ENCODE assay signal across 12 cellular contexts in the genomic region with DNA sequence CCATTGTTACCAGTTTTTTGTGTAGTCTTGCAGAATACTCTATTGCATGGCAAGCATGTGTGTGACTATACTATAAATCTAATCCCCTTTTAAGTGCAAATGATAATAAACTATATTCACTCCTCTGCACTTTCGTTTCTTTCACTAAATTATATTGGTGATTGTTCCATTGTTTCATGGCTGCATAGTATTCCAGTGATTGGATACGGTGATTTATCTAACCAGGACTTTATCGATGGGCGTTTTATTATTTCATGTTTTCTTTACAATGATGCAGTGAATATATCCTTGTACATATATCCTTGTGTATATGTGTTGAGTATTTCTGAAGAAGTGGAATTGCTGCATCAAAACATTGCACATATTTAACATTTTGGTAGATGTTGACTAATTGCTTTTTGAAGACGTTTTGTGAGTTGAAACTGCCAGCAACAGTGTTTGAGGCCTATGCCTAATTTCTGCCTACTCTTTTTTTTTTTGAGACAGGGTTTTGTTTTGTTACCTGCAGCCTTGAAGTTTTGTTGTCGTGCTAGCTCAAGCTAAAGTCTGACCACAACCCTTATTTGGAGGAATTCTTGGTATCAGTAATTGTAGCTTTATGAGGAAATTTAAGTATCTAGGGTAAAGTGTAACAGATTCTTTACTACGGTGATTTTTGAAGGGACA. TPM values are rescaled to one million over a fixed set of nuclear protein-coding genes. Genes with fewer than 3 reads are reported as not detected.
DNase-seq lines count a peak whose midpoint lies in the region; ATAC-seq, FAIRE-seq and TF ChIP-seq lines count a peak whose summit lies in the region.
"Had no signal": no experiment of that assay in that cellular context is flagged by ENCODE, and none has a peak within 500 bp of the region (broad histone marks: within the 10 kb centered on the region; RNA-seq: fewer than 3 reads in every experiment).

No MANE protein-coding gene starts in this region.

- no peaks in the 10 kb centered on the region for H3K36me3 ChIP-seq in Loucy (ENCODE audit: insufficient read depth, low read length)
- H3K36me3 ChIP-seq in GM12878 (ENCODE audit: control insufficient read depth in 2 of 2, insufficient read depth in 2 of 2, low read length in 1 of 2) = no peaks in the 10 kb centered on the region
- no peaks in the 10 kb centered on the region for H3K36me3 ChIP-seq in neural progenitor cell
- no peaks in the 10 kb centered on the region for H3K36me3 ChIP-seq in thyroid gland

- 80% methylated on average over 7 of the region's 7 CpGs for WGBS in GM12878 (ENCODE audit: insufficient coverage, insufficient replicate concordance, low lambda C conversion rate, missing lambda C conversion rate)
- 82 to 85% methylated on average over 7 of the region's 7 CpGs for WGBS in thyroid gland, 2 donors

- no peak overlapping the region for H3K27ac Mint-ChIP-seq in neural progenitor cell

- TF ChIP-seq CTCF in Loucy (conservative IDR thresholded peaks at IDR 0.05; ENCODE audit: low read length) (no peak), GM12878 (IDR thresholded peaks at IDR 0.05 in 2 of 3, conservative IDR thresholded peaks at IDR 0.05 in 1 of 3; ENCODE audit: control insufficient read depth in 2 of 3, extremely low read depth in 1 of 3, insufficient read depth in 1 of 3, low read depth in 3 of 3, low read length in 3 of 3) (no peak), neural progenitor cell (IDR thresholded peaks at IDR 0.05) (no peak), thyroid gland (IDR thresholded peaks at IDR 0.05) (no peak)

- H2AFZ ChIP-seq in Loucy (ENCODE audit: low read length) (no peak overlapping the region), GM12878 (ENCODE audit: control insufficient read depth, low read depth, low read length) (no peak overlapping the region), neural progenitor cell (replicated peaks) (no peak overlapping the region)

- no peak for TF ChIP-seq EP300 in GM12878 (IDR thresholded peaks at IDR 0.05; ENCODE audit: borderline replicate concordance in 1 of 2, control insufficient read depth in 1 of 2, low read depth in 2 of 2, low read length in 2 of 2)

- peaks cover 58% of the 10 kb centered on the region for H3K4me1 Mint-ChIP-seq in neural progenitor cell

- peaks cover 3% of the 10 kb centered on the region; the same call in 1 of the 2 replicates for H3F3A ChIP-seq in Loucy (ENCODE audit: low read depth)
- peaks cover 22% of the 10 kb centered on the region for H3F3A ChIP-seq in neural progenitor cell (ENCODE audit: low read depth)

- H3K4me2 ChIP-seq in Loucy (ENCODE audit: low read depth, low read length, poor library complexity, severe bottlenecking) (peak overlapping the region; percentile 90), GM12878 (ENCODE audit: control insufficient read depth, insufficient read depth) (peak overlapping the region; percentile 90), neural progenitor cell (peak overlapping the region; percentile 92)

- H3K9ac ChIP-seq in Loucy (ENCODE audit: low read depth, low read length, poor library complexity, severe bottlenecking) (peak overlapping the region; percentile 93), GM12878 (ENCODE audit: control insufficient read depth, insufficient read depth, low read length) (0 out of 2 replicates have a peak overlapping the region, but pooled peaks have one; percentile 9), neural progenitor cell (no peak overlapping the region)

- no TSS peak for BruUV-seq in GM12878 (replicated peaks; lab: Mats Ljungman, UMichigan)

- intact Hi-C loops in GM12878 (cut with micrococcal nuclease; ENCODE audit: unreplicated experiment) = loop anchor here (2.0 to 10.0 kb wide), 4 partner anchors 58 to 638 kb away; a partner anchor contains a TSS
- intact Hi-C loops in thyroid gland (cut with DNase I) = no loop called here

- peaks cover 70% of the 10 kb centered on the region for H4K20me1 ChIP-seq in Loucy (ENCODE audit: insufficient read depth, low read length, poor library complexity, severe bottlenecking)
- H4K20me1 ChIP-seq in GM12878 (ENCODE audit: control insufficient read depth, insufficient read depth) = no peaks in the 10 kb centered on the region
- H4K20me1 ChIP-seq in neural progenitor cell (ENCODE audit: low read depth) = peaks cover 69% of the 10 kb centered on the region

- RAD21 ChIA-PET in GM12878 (lab: Charles Lee; ENCODE audit: unreplicated experiment) = interaction anchor here (0.9 to 1.6 kb wide), 5 partner anchors 36 to 143 kb away, joined by 3 to 6 read pairs (median 4); a partner anchor contains a TSS

- no peak overlapping the region; the same call in 1 of the 2 replicates for H3K27ac ChIP-seq in GM12878 (ENCODE audit: control insufficient read depth, insufficient read depth)
- H3K27ac ChIP-seq in neural progenitor cell = no peak overlapping the region
- H3K27ac ChIP-seq in thyroid gland = no peak overlapping the region

- H3K4me1 ChIP-seq in Loucy (ENCODE audit: insufficient read depth, low read length, poor library complexity, severe bottlenecking) (peaks cover 63% of the 10 kb centered on the region), GM12878 (ENCODE audit: control insufficient read depth, insufficient read depth, low read length) (0 out of 2 replicates have a peak, but pooled peaks cover under 1% of the 10 kb centered on the region), neural progenitor cell (peaks cover 57% of the 10 kb centered on the region), thyroid gland (peaks cover 20 to 49% of the 10 kb centered on the region in 2 donors)

- H3K4me3 ChIP-seq in Loucy (ENCODE audit: low read length, poor library complexity, severe bottlenecking) (peak overlapping the region; percentile 84), GM12878 (peak overlapping the region; percentile 96), neural progenitor cell (peak overlapping the region; percentile 81), thyroid gland (replicated peaks in 1 of 3) (no peak overlapping the region)

- SMC1A ChIA-PET in GM12878 (lab: Charles Lee; ENCODE audit: uncharacterized antibody, unreplicated experiment) = interaction anchor here (0.7 to 2.0 kb wide), 14 partner anchors 9 to 133 kb away, joined by 3 to 9 read pairs (median 4); a partner anchor contains a TSS

- no peak for FAIRE-seq in GM12878 (lab: Jason Lieb, UNC)

- DNase-seq in NCI-H526 treated with DMSO at 0.1 percent for 48 hours (lab: John Stamatoyannopoulos, UW) (peak; percentile 2), NCI-H526 (lab: John Stamatoyannopoulos, UW) (no peak), GM12878 (ENCODE audit: low read depth, low spot score) (no peak), neural progenitor cell (ENCODE audit: low spot score) (no peak), NCI-H748 (lab: John Stamatoyannopoulos, UW; ENCODE audit: unreplicated experiment) (no peak), HPDE6-E6E7 (ENCODE audit: extremely low spot score) (no peak), thyroid gland (no peak)
- DNase-seq: 8988T; activated CD8-positive, alpha-beta memory T cell treated with anti-CD3 and anti-CD28 coated beads for 24 hours; NCI-H2029 treated with DMSO at 0.1 percent for 48 hours; SIG-M5 had no signal

- H3K27me3 ChIP-seq in Loucy (ENCODE audit: insufficient read depth, low read length, poor library complexity, severe bottlenecking) (no peaks in the 10 kb centered on the region), GM12878 (replicated peaks in 1 of 2; ENCODE audit: control insufficient read depth in 2 of 2, insufficient read depth in 2 of 2, low read length in 1 of 2) (no peaks in the 10 kb centered on the region), neural progenitor cell (no peaks in the 10 kb centered on the region), thyroid gland (no peaks in the 10 kb centered on the region)

- in situ Hi-C loops in GM12878 (cut with MboI) = no loop called here

- H3K9me3 Mint-ChIP-seq in neural progenitor cell = peaks cover 5% of the 10 kb centered on the region

- no peak for ATAC-seq in GM12878

- H3K4me3 Mint-ChIP-seq in neural progenitor cell = peak overlapping the region; percentile 82

- peaks cover 12% of the 10 kb centered on the region for H3K36me3 Mint-ChIP-seq in neural progenitor cell

- TF ChIP-seq POLR2A in GM12878 (IDR thresholded peaks at IDR 0.05; ENCODE audit: low read depth, low read length) (no peak), thyroid gland (IDR thresholded peaks at IDR 0.05) (no peak)

- peaks cover 71% of the 10 kb centered on the region for H3K79me2 ChIP-seq in Loucy (ENCODE audit: insufficient read depth, low read length)
- H3K79me2 ChIP-seq in GM12878 (ENCODE audit: control insufficient read depth, insufficient read depth, low read length) = peaks cover 61% of the 10 kb centered on the region
- peaks cover 70% of the 10 kb centered on the region for H3K79me2 ChIP-seq in neural progenitor cell (ENCODE audit: low read depth)

- H3K9me3 ChIP-seq in Loucy (ENCODE audit: insufficient read depth, low read depth, low read length) (no peaks in the 10 kb centered on the region), GM12878 (replicated peaks; ENCODE audit: control insufficient read depth, insufficient read depth, low read length) (no peaks in the 10 kb centered on the region), neural progenitor cell (ENCODE audit: low read depth) (no peaks in the 10 kb centered on the region), thyroid gland (no peaks in the 10 kb centered on the region)

- CTCF ChIA-PET in GM12878 (lab: Yijun Ruan, JAX) = interaction anchor here (0.8 to 1.9 kb wide), 4 partner anchors 11 to 146 kb away, joined by 3 to 5 read pairs (median 4); no protein-coding TSS in a partner anchor

- POLR2A ChIA-PET in GM12878 (lab: Charles Lee) = interaction anchor here (0.7 to 2.1 kb wide), 6 partner anchors 8 to 138 kb away, joined by 3 to 6 read pairs (median 4); a partner anchor contains a TSS

- H3K9me2 ChIP-seq in Loucy (replicated peaks; ENCODE audit: low read depth, low read length) = no peaks in the 10 kb centered on the region

- peaks cover 7% of the 10 kb centered on the region for H3K27me3 Mint-ChIP-seq in neural progenitor cell (ENCODE audit: insufficient read depth, low read depth)

- no peak for TF ChIP-seq RAD21 in GM12878 (IDR thresholded peaks at IDR 0.05; ENCODE audit: insufficient read depth, low read depth, low read length)

RNA-seq across cellular contexts. Expression of a gene that starts 2.7 kb away (rescaled TPM):
- 33.1 and 33.5 TPM in 2 replicates for total RNA-seq in GM12878 (2013; cell fraction: nucleolus; rRNA removed)
- total RNA-seq in GM12878 (2014; rRNA removed) (18.2 and 24.6 TPM in 2 replicates), GM12878 (2014; rRNA removed; fragmentation: Illumina TruSeq; extraction: Trizol) (23.0 and 26.1 TPM in 2 replicates), GM12878 (2021) (27.5 and 29.5 TPM in 2 replicates), neural progenitor cell (ENCODE audit: low replicate concordance) (83.8 and 112 TPM in 2 replicates), thyroid gland (10 to 100 TPM; 35.8 to 55.6 (median 45.0) TPM)
- polyA plus RNA-seq in GM12878 (2011; ENCODE audit: low read depth) = 7.1 TPM
- polyA plus RNA-seq in GM12878 (2011; rRNA removed) (19.4 and 31.0 TPM in 2 replicates), GM12878 (2014; fragmentation: Illumina TruSeq; extraction: Trizol) (13.2 and 17.6 TPM in 2 replicates), GM12878 (2014; fragmentation: Nextera tagmentation; extraction: Ambion mirVana) (1 to 10 TPM; 3.6 to 4.8 TPM), GM12878 (2014; rRNA removed) (6.6 and 7.7 TPM in 2 replicates), GM12878 (2016; fragmentation: Nextera tagmentation; extraction: Ambion mirVana) (1 to 10 TPM; 2.3 to 4.8 TPM)
- 6.9 and 9.3 TPM in 2 replicates for polyA plus RNA-seq in GM12878 (2011; cell fraction: cytosol; rRNA removed)
- 16.8 and 18.7 TPM in 2 replicates for polyA plus RNA-seq in GM12878 (2011; cell fraction: nucleus; rRNA removed)
- 8.7 and 11.5 TPM in 2 replicates for polyA plus RNA-seq in GM12878 (2012)
- polyA minus RNA-seq in GM12878 (2011; rRNA and poly(A)+ RNA removed) = 66.3 and 125 TPM in 2 replicates
- polyA minus RNA-seq in GM12878 (2011; cell fraction: cytosol; rRNA and poly(A)+ RNA removed) = 31.9 and 33.6 TPM in 2 replicates
- polyA minus RNA-seq in GM12878 (2011; cell fraction: nucleus; rRNA and poly(A)+ RNA removed) = 13.3 and 16.5 TPM in 2 replicates

RNA-seq across cellular contexts. Expression of a gene that starts 38.7 kb away (rescaled TPM):
- total RNA-seq in GM12878 (2013; cell fraction: nucleolus; rRNA removed) = 59.0 and 63.9 TPM in 2 replicates
- total RNA-seq in GM12878 (2014; rRNA removed) (18.8 and 23.2 TPM in 2 replicates), GM12878 (2014; rRNA removed; fragmentation: Illumina TruSeq; extraction: Trizol) (17.2 and 19.5 TPM in 2 replicates), GM12878 (2021) (16.1 and 18.5 TPM in 2 replicates), neural progenitor cell (ENCODE audit: low replicate concordance) (13.5 and 21.0 TPM in 2 replicates), thyroid gland (10 to 100 TPM; 17.6 to 28.2 (median 24.5) TPM)
- polyA plus RNA-seq in GM12878 (2011; ENCODE audit: low read depth) = 7.7 TPM
- polyA plus RNA-seq in GM12878 (2011; rRNA removed) (33.6 and 45.3 TPM in 2 replicates), GM12878 (2014; fragmentation: Illumina TruSeq; extraction: Trizol) (14.4 and 16.5 TPM in 2 replicates), GM12878 (2014; fragmentation: Nextera tagmentation; extraction: Ambion mirVana) (10 to 100 TPM in 1 of 2 experiments, 1 to 10 TPM in 1; 4.9 to 11.9 TPM), GM12878 (2014; rRNA removed) (17.9 and 19.6 TPM in 2 replicates), GM12878 (2016; fragmentation: Nextera tagmentation; extraction: Ambion mirVana) (10 to 100 TPM; 43.0 to 49.8 TPM)
- 13.6 and 13.9 TPM in 2 replicates for polyA plus RNA-seq in GM12878 (2011; cell fraction: cytosol; rRNA removed)
- 46.2 and 59.6 TPM in 2 replicates for polyA plus RNA-seq in GM12878 (2011; cell fraction: nucleus; rRNA removed)
- 11.9 and 14.2 TPM in 2 replicates for polyA plus RNA-seq in GM12878 (2012)
- polyA minus RNA-seq in GM12878 (2011; rRNA and poly(A)+ RNA removed) = 21.6 and 30.1 TPM in 2 replicates
- polyA minus RNA-seq in GM12878 (2011; cell fraction: cytosol; rRNA and poly(A)+ RNA removed) = 8.8 and 12.4 TPM in 2 replicates
- polyA minus RNA-seq in GM12878 (2011; cell fraction: nucleus; rRNA and poly(A)+ RNA removed) = 21.3 and 34.9 TPM in 2 replicates

Comparison
In these comparisons a context has a peak if more than half of its experiments do, and no peak if none do; other contexts are left out.
1. H3K4me3 ChIP-seq: peak in Loucy (single experiment), GM12878 (single experiment) and neural progenitor cell (single experiment); none in thyroid gland (0 of 3).
2. Peak in every context shown above with its lines, with median percentiles within 50 percentile points of each other: H3K4me2 ChIP-seq.